ENCODE assay signal across 35 cellular contexts in genomic region chr10:111231779-111232178, GRCh38.
"Had no signal": no experiment of that assay in that cellular context is flagged by ENCODE, and none has a peak within 500 bp of the region (broad histone marks: within the 10 kb centered on the region; RNA-seq: fewer than 3 reads in every experiment).

No MANE protein-coding gene starts in this region.

- H3K4me3 ChIP-seq: adrenal gland, cardiac muscle cell had no signal

- H3K36me3 ChIP-seq: adrenal gland, cardiac muscle cell had no signal

- H3K36me3 Mint-ChIP-seq: activated CD4-positive, alpha-beta memory T cell treated with anti-CD3 and anti-CD28 coated beads for 36 hours; activated naive CD4-positive, alpha-beta T cell treated with anti-CD3 and anti-CD28 coated beads, Interleukin-2, amount 50 U/mL, for 72 hours; activated naive CD8-positive, alpha-beta T cell treated with anti-CD3 and anti-CD28 coated beads for 36 hours; brain had no signal

- H3K4me1 Mint-ChIP-seq: activated B cell treated with CpG ODN at 0.5 μM for 24 hours; activated CD4-positive, alpha-beta T cell treated with anti-CD3 and anti-CD28 coated beads, Interleukin-2, amount 10 ng/mL, durations not matched to agents 24 days and 14 days; activated naive CD8-positive, alpha-beta T cell treated with anti-CD3 and anti-CD28 coated beads for 36 hours; activated T-helper 17 cell treated with anti-CD3 and anti-CD28 coated beads, Interleukin-2, amount 50 U/mL, for 72 hours; brain had no signal

- H3K9me3 ChIP-seq: adrenal gland had no signal

- H3K27ac ChIP-seq: adrenal gland, cardiac muscle cell, VCaP had no signal

- H3K27me3 ChIP-seq: adrenal gland, cardiac muscle cell had no signal

- H3K4me3 Mint-ChIP-seq: activated B cell treated with CpG ODN at 0.5 μM for 24 hours; activated CD4-positive, alpha-beta memory T cell treated with anti-CD3 and anti-CD28 coated beads for 36 hours; activated CD4-positive, alpha-beta T cell treated with anti-CD3 and anti-CD28 coated beads, Interleukin-2, amount 10 ng/mL, durations not matched to agents 24 days and 14 days; activated CD8-positive, alpha-beta T cell treated with anti-CD3 and anti-CD28 coated beads for 36 hours; activated naive CD4-positive, alpha-beta T cell treated with anti-CD3 and anti-CD28 coated beads for 36 hours; activated naive CD8-positive, alpha-beta T cell treated with anti-CD3 and anti-CD28 coated beads for 36 hours; activated T-cell treated with anti-CD3 and anti-CD28 coated beads, Interleukin-2, amount 50 U/mL, for 4 hours; activated T-cell treated with anti-CD3 and anti-CD28 coated beads, Interleukin-2, amount 50 U/mL, for 72 hours; activated T-helper 1 cell treated with anti-CD3 and anti-CD28 coated beads, Interleukin-12 subunit alpha, Interleukin-12 subunit beta, Interleukin-2, Interleukin-4 antibody, amounts not matched to agents 30 ng/mL and 10 ng/mL and 1 ng/mL, durations not matched to agents 14 hours and 24 hours and 36 hours; activated T-helper 17 cell treated with anti-CD3 and anti-CD28 coated beads, Interleukin-2, amount 50 U/mL, for 72 hours; brain; T-helper 2 cell treated with Interferon-gamma antibody and Interleukin-4, amounts not matched to agents 5 μg/mL and 100 μg/mL, for 36 hours had no signal

- ATAC-seq: activated CD8-positive, alpha-beta T cell treated with anti-CD3 and anti-CD28 coated beads for 36 hours; activated naive CD4-positive, alpha-beta T cell treated with anti-CD3 and anti-CD28 coated beads, Interleukin-2, amount 50 U/mL, for 72 hours; activated T-cell treated with anti-CD3 and anti-CD28 coated beads, Interleukin-2, amount 50 U/mL, for 4 hours; activated T-cell treated with anti-CD3 and anti-CD28 coated beads, Interleukin-2, amount 50 U/mL, for 72 hours; activated T-helper 17 cell treated with anti-CD3 and anti-CD28 coated beads, Interleukin-2, amount 50 U/mL, for 72 hours had no signal

- FAIRE-seq: bronchial epithelial cell, colon, TTC549 had no signal

- H3K4me1 ChIP-seq: adrenal gland had no signal

- DNase-seq: activated B cell treated with CpG ODN at 0.5 μM for 24 hours; activated CD4-positive, alpha-beta memory T cell treated with anti-CD3 and anti-CD28 coated beads for 36 hours; activated CD4-positive, alpha-beta T cell treated with anti-CD3 and anti-CD28 coated beads for 4 hours; activated CD4-positive, alpha-beta T cell treated with anti-CD3 and anti-CD28 coated beads, Interleukin-2, amount 10 ng/mL, durations not matched to agents 24 days and 14 days; activated CD4-positive, alpha-beta T cell treated with anti-CD3 and anti-CD28 coated beads, Interleukin-2, amount 50 U/mL, for 1 hour; activated CD4-positive, alpha-beta T cell treated with anti-CD3 and anti-CD28 coated beads, Interleukin-2, amount 50 U/mL, for 4 hours; activated CD4-positive, CD25-positive, alpha-beta regulatory T cell treated with anti-CD3 and anti-CD28 coated beads, Interleukin-2, amount 50 U/mL, for 72 hours; activated CD8-positive, alpha-beta memory T cell treated with anti-CD3 and anti-CD28 coated beads, Interleukin-2, amount 50 U/mL, for 4 hours; activated CD8-positive, alpha-beta T cell treated with anti-CD3 and anti-CD28 coated beads for 36 hours; activated effector memory CD4-positive, alpha-beta T cell treated with anti-CD3 and anti-CD28 coated beads, Interleukin-2, amount 50 U/mL, for 16 hours; activated gamma-delta T cell treated with Interleukin-2 at 50 U/mL for 16 hours; activated naive CD4-positive, alpha-beta T cell; activated naive CD4-positive, alpha-beta T cell treated with anti-CD3 and anti-CD28 coated beads for 36 hours; activated naive CD4-positive, alpha-beta T cell treated with anti-CD3 and anti-CD28 coated beads, Interleukin-2, amount 50 U/mL, for 16 hours; activated naive CD8-positive, alpha-beta T cell treated with anti-CD3 and anti-CD28 coated beads for 36 hours; activated T-cell treated with anti-CD3 and anti-CD28 coated beads for 4 hours; activated T-cell treated with anti-CD3 and anti-CD28 coated beads, Interleukin-2, amount 50 U/mL, for 1 hour; activated T-cell treated with anti-CD3 and anti-CD28 coated beads, Interleukin-2, amount 50 U/mL, for 4 hours; activated T-cell treated with anti-CD3 and anti-CD28 coated beads, Interleukin-2, amount 50 U/mL, for 72 hours; adrenal gland; amniotic stem cell; aorta; central memory CD4-positive, alpha-beta T cell; T-helper 2 cell; T-helper 9 cell had no signal

- H3K27ac Mint-ChIP-seq: activated B cell treated with CpG ODN at 0.5 μM for 24 hours; activated CD4-positive, alpha-beta memory T cell treated with anti-CD3 and anti-CD28 coated beads for 36 hours; activated CD4-positive, alpha-beta T cell treated with anti-CD3 and anti-CD28 coated beads, Interleukin-2, amount 10 ng/mL, durations not matched to agents 24 days and 14 days; activated CD8-positive, alpha-beta T cell treated with anti-CD3 and anti-CD28 coated beads for 36 hours; activated naive CD4-positive, alpha-beta T cell treated with anti-CD3 and anti-CD28 coated beads for 36 hours; activated naive CD4-positive, alpha-beta T cell treated with anti-CD3 and anti-CD28 coated beads, Interleukin-2, amount 50 U/mL, for 72 hours; activated naive CD8-positive, alpha-beta T cell treated with anti-CD3 and anti-CD28 coated beads for 36 hours; activated T-cell treated with anti-CD3 and anti-CD28 coated beads, Interleukin-2, amount 50 U/mL, for 72 hours; activated T-helper 1 cell treated with anti-CD3 and anti-CD28 coated beads, Interleukin-12 subunit alpha, Interleukin-12 subunit beta, Interleukin-2, Interleukin-4 antibody, amounts not matched to agents 30 ng/mL and 10 ng/mL and 1 ng/mL, durations not matched to agents 14 hours and 24 hours and 36 hours; activated T-helper 17 cell treated with anti-CD3 and anti-CD28 coated beads, Interleukin-2, amount 50 U/mL, for 72 hours; brain; T-helper 2 cell treated with Interferon-gamma antibody and Interleukin-4, amounts not matched to agents 5 μg/mL and 100 μg/mL, for 36 hours had no signal

- H3K9me3 Mint-ChIP-seq: activated CD4-positive, alpha-beta memory T cell treated with anti-CD3 and anti-CD28 coated beads for 36 hours; activated CD8-positive, alpha-beta T cell treated with anti-CD3 and anti-CD28 coated beads for 36 hours; activated naive CD4-positive, alpha-beta T cell treated with anti-CD3 and anti-CD28 coated beads for 36 hours; activated T-cell treated with anti-CD3 and anti-CD28 coated beads, Interleukin-2, amount 50 U/mL, for 4 hours; activated T-helper 1 cell treated with anti-CD3 and anti-CD28 coated beads, Interleukin-12 subunit alpha, Interleukin-12 subunit beta, Interleukin-2, Interleukin-4 antibody, amounts not matched to agents 30 ng/mL and 10 ng/mL and 1 ng/mL, durations not matched to agents 14 hours and 24 hours and 36 hours had no signal
